ENCODE assay signal across 9 cellular contexts in the genomic region with DNA sequence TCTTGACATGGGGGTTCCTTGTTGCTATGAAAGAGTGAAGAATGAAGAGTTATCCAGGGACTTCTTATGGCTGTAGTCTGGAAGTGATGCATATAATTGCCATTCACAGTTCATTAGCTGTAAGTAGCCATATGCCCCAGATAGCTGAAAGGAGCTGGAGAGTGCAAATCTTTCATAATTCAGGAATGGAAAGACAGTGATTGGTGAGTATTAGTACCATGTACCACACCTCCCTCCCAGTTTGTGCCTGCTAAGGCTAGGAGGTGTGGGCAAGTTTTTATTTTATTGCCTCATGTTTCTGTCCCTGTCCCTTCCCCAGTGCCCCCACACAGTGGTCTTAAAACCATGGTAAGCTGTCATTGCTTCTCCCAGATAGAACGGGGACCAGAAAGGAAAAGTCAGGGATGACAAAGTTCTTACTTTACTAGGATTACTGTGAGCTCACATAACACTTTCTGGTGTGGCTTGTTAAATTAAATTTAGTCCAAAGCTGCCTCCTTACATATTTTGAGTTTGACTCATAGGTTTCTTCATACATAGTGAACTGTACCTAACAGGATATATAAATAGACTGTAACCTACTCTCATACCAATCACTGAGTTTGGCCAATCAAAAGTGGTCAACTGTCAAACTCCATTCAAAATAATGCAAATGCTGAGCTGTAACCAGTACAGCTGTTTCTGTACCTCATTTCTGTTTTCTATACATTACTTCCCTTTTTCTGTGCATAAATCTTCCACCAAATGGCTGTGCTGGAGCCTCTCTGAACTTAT.
DNase-seq lines count a peak whose midpoint lies in the region; ATAC-seq, FAIRE-seq and TF ChIP-seq lines count a peak whose summit lies in the region.
"Had no signal": no experiment of that assay in that cellular context is flagged by ENCODE, and none has a peak within 500 bp of the region (broad histone marks: within the 10 kb centered on the region; RNA-seq: fewer than 3 reads in every experiment).

No MANE protein-coding gene starts in this region.

- H3K4me1 Mint-ChIP-seq in glutamatergic neuron (ENCODE audit: low read depth, unreplicated experiment): peaks cover 8% of the 10 kb centered on the region

- ATAC-seq in GM19395 (IDR thresholded peaks at IDR 0.05; ENCODE audit: unreplicated experiment) (peak; percentile 91), HG03066 (IDR thresholded peaks at IDR 0.05; ENCODE audit: low read depth, unreplicated experiment) (peak; percentile 75)

- TF ChIP-seq CTCF in glutamatergic neuron (IDR thresholded peaks at IDR 0.05; ENCODE audit: partially characterized antibody, unreplicated experiment): no peak

- no peak for TF ChIP-seq POLR2A in GM12891 (IDR thresholded peaks at IDR 0.05; ENCODE audit: low read depth, low read length)

- H3K9me3 Mint-ChIP-seq in glutamatergic neuron (ENCODE audit: unreplicated experiment): no peaks in the 10 kb centered on the region

- no peak for FAIRE-seq in GM12891 (lab: Jason Lieb, UNC)

- DNase-seq in RKO (ENCODE audit: low spot score) (peak; percentile 27), retina (peak; percentile 70), GM12891 (ENCODE audit: insufficient read length, low spot score) (no peak), LoVo (ENCODE audit: low spot score) (no peak), epidermal melanocyte (ENCODE audit: insufficient read length, low spot score) (no peak), glutamatergic neuron (no peak)
- DNase-seq: hypothalamus had no signal

- no peaks in the 10 kb centered on the region for H3K36me3 Mint-ChIP-seq in glutamatergic neuron (ENCODE audit: unreplicated experiment)

- no peaks in the 10 kb centered on the region for H3K27me3 Mint-ChIP-seq in glutamatergic neuron (ENCODE audit: unreplicated experiment)

- no peak overlapping the region for H3K4me3 Mint-ChIP-seq in glutamatergic neuron (ENCODE audit: unreplicated experiment)

- H3K27ac Mint-ChIP-seq in glutamatergic neuron (ENCODE audit: unreplicated experiment): no peak overlapping the region

TF ChIP-seq in GM12891, 5 proteins besides CTCF, POLR2A, EP300 and RAD21:
- TF ChIP-seq POLR2AphosphoS5 (IDR thresholded peaks at IDR 0.05; ENCODE audit: low read depth, low read length) (no peak), TAF1 (IDR thresholded peaks at IDR 0.05; ENCODE audit: low read depth, low read length) (no peak), SPI1 (IDR thresholded peaks at IDR 0.05; ENCODE audit: low read depth, low read length) (no peak), PAX5 (IDR thresholded peaks at IDR 0.05; ENCODE audit: insufficient read depth, low read length, severe bottlenecking) (no peak), POU2F2 (IDR thresholded peaks at IDR 0.05; ENCODE audit: low read depth, low read length) (no peak)

Comparison
In these comparisons a context has a peak if more than half of its experiments do, and no peak if none do; other contexts are left out.
1. DNase-seq: peak in RKO (single experiment) and retina (single experiment); none in GM12891 (single experiment), LoVo (single experiment), epidermal melanocyte (single experiment) and glutamatergic neuron (single experiment).